In genomic region chr2:37713258-37713700, GRCh38 we compare ENCODE assay signal across 8 cellular contexts. TPM values are rescaled to one million over a fixed set of nuclear protein-coding genes. Genes with fewer than 3 reads are reported as not detected.
DNase-seq lines count a peak whose midpoint lies in the region; ATAC-seq lines count a peak whose summit lies in the region.

No MANE protein-coding gene starts in this region.

- no peak overlapping the region for H3K4me3 Mint-ChIP-seq in activated T-cell treated with anti-CD3 and anti-CD28 coated beads, Interleukin-2, amount 50 U/mL, for 72 hours
- no peak overlapping the region for H3K4me3 Mint-ChIP-seq in memory B cell

- no peak overlapping the region for H3K27ac Mint-ChIP-seq in activated T-cell treated with anti-CD3 and anti-CD28 coated beads, Interleukin-2, amount 50 U/mL, for 72 hours
- H3K27ac Mint-ChIP-seq in memory B cell = no peak overlapping the region

- H3K9me3 Mint-ChIP-seq in activated T-cell treated with anti-CD3 and anti-CD28 coated beads, Interleukin-2, amount 50 U/mL, for 72 hours = peaks cover 0 to 1% of the 10 kb centered on the region in 2 donors
- H3K9me3 Mint-ChIP-seq in memory B cell = peaks cover 9% of the 10 kb centered on the region

- peaks cover 33% of the 10 kb centered on the region for H3K4me1 Mint-ChIP-seq in activated T-cell treated with anti-CD3 and anti-CD28 coated beads, Interleukin-2, amount 50 U/mL, for 72 hours (ENCODE audit: low read depth)
- H3K4me1 Mint-ChIP-seq in memory B cell = peaks cover 24% of the 10 kb centered on the region

- peaks cover 2 to 9% of the 10 kb centered on the region in 2 donors for H3K36me3 Mint-ChIP-seq in activated T-cell treated with anti-CD3 and anti-CD28 coated beads, Interleukin-2, amount 50 U/mL, for 72 hours (ENCODE audit: insufficient read depth in 2 of 2)
- H3K36me3 Mint-ChIP-seq in memory B cell = peaks cover 2% of the 10 kb centered on the region

- DNase-seq in COLO829 (ENCODE audit: low spot score) = peak; percentile 70
- DNase-seq in LoVo (ENCODE audit: low spot score) = peak; percentile 32
- peak in 1 of 2 donors; percentile 21 for DNase-seq in activated T-cell treated with anti-CD3 and anti-CD28 coated beads, Interleukin-2, amount 50 U/mL, for 72 hours
- DNase-seq in memory B cell (ENCODE audit: low spot score in 2 of 2) = no peak
- no peak for DNase-seq in NCI-H2081 (lab: John Stamatoyannopoulos, UW)
- DNase-seq in DMS153 (lab: John Stamatoyannopoulos, UW) = no peak

- peak; percentile 82 to 83 for ATAC-seq in activated T-cell treated with anti-CD3 and anti-CD28 coated beads, Interleukin-2, amount 50 U/mL, for 72 hours (replicated peaks in 1 of 2)
- ATAC-seq in memory B cell (ENCODE audit: low read depth) (peak; percentile 75), HG03439 (IDR thresholded peaks at IDR 0.05; ENCODE audit: unreplicated experiment) (no peak), HG02870 (IDR thresholded peaks at IDR 0.05; ENCODE audit: unreplicated experiment) (no peak)

- H3K27me3 Mint-ChIP-seq in activated T-cell treated with anti-CD3 and anti-CD28 coated beads, Interleukin-2, amount 50 U/mL, for 72 hours (ENCODE audit: low read depth) = no peaks in the 10 kb centered on the region
- no peaks in the 10 kb centered on the region for H3K27me3 Mint-ChIP-seq in memory B cell

RNA-seq across cellular contexts. Expression of gene CDC42EP3, which starts 41.8 kb away (rescaled TPM):
- total RNA-seq in activated T-cell treated with anti-CD3 and anti-CD28 coated beads, Interleukin-2, amount 50 U/mL, for 72 hours = 10 to 100 TPM; 27.0 to 28.9 TPM

Comparison
In these comparisons a context has a peak if more than half of its experiments do, and no peak if none do; other contexts are left out.
1. DNase-seq: peak in COLO829 (single experiment) and LoVo (single experiment); none in memory B cell (0 of 2), NCI-H2081 (0 of 2) and DMS153 (single experiment).
2. ATAC-seq: peak in activated T-cell treated with anti-CD3 and anti-CD28 coated beads, Interleukin-2, amount 50 U/mL, for 72 hours (2 of 2) and memory B cell (single experiment); none in HG03439 (single experiment) and HG02870 (single experiment).